Comparison of ENCODE assay signal across 1 cellular context in genomic region chr2:69973335-69973735, GRCh38.
TF ChIP-seq lines count a peak whose summit lies in the region.

No MANE protein-coding gene starts in this region.

TF ChIP-seq in K562, 482 proteins besides CTCF, POLR2A, EP300 and RAD21 (continued from another document):
- TF ChIP-seq RREB1 (CRISPR knock-in tag; IDR thresholded peaks at IDR 0.05) (no peak), DPF2 (IDR thresholded peaks at IDR 0.05) (peak; percentile 86), ZNF696 (CRISPR knock-in tag; conservative IDR thresholded peaks at IDR 0.05) (no peak), DDX20 (tag; IDR thresholded peaks at IDR 0.05; ENCODE audit: low read depth) (no peak), MYNN (IDR thresholded peaks at IDR 0.05) (0 out of 2 replicates have a peak, but pooled peaks have one; percentile 42), MYNN (CRISPR knock-in tag; IDR thresholded peaks at IDR 0.05) (no peak), PTBP1 (IDR thresholded peaks at IDR 0.05; ENCODE audit: low read depth, low read length) (no peak), THAP12 (CRISPR knock-in tag; IDR thresholded peaks at IDR 0.05) (no peak), DEAF1 (CRISPR knock-in tag; IDR thresholded peaks at IDR 0.05) (no peak), CREM (IDR thresholded peaks at IDR 0.05; ENCODE audit: low read depth) (0 out of 2 replicates have a peak, but pooled peaks have one; percentile 19), ZNF184 (CRISPR knock-in tag; IDR thresholded peaks at IDR 0.05) (no peak), SMC3 (conservative IDR thresholded peaks at IDR 0.05; ENCODE audit: insufficient read depth, low read depth, low read length) (no peak), PHB2 (IDR thresholded peaks at IDR 0.05; ENCODE audit: low read depth) (no peak), SRSF3 (IDR thresholded peaks at IDR 0.05; ENCODE audit: insufficient read depth, low read length) (no peak), KDM4B (IDR thresholded peaks at IDR 0.05; ENCODE audit: borderline replicate concordance in 2 of 2, low read depth in 1 of 2) (no peak), HDAC3 (IDR thresholded peaks at IDR 0.05; ENCODE audit: borderline replicate concordance, partially characterized antibody) (no peak), HINFP (tag; conservative IDR thresholded peaks at IDR 0.05; ENCODE audit: low read depth) (no peak), MAX (CRISPR knock-in tag; IDR thresholded peaks at IDR 0.05) (no peak)
TF ChIP-seq in K562: peak in this region for 62.
